In the genomic region with DNA sequence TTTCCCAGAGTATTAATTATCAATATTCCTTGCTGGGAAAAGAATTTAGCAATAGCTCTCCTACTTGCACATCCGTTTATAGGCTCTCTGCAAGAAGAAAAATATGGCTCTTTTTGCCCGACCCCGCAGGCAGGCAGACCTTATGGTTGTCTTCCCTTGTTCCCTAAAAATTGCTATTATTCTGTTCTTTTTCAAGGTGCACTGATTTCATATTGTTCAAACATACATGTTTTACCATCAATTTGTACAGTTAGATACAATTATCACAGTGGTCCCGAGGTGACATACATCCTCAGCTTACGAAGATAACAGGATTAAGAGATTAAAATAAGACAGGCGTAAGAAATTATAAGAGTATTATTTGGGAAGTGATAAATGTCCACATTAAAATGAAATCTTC, we compare ENCODE assay signal across 1 cellular context. TPM values are rescaled to one million over a fixed set of nuclear protein-coding genes. Genes with fewer than 3 reads are reported as not detected.
"Had no signal": no experiment of that assay in that cellular context is flagged by ENCODE, and none has a peak within 500 bp of the region (broad histone marks: within the 10 kb centered on the region; RNA-seq: fewer than 3 reads in every experiment).

No MANE protein-coding gene starts in this region.

RNA-seq across cellular contexts. Expression of gene HTR1D, which starts 6.7 kb away (rescaled TPM):
- total RNA-seq: LHCN-M2 had no signal
